Comparison of ENCODE assay signal across 8 cellular contexts in genomic region chr10:119351240-119351639, GRCh38.
DNase-seq lines count a peak whose midpoint lies in the region; ATAC-seq, FAIRE-seq and TF ChIP-seq lines count a peak whose summit lies in the region.
"Not testable (repeated sequence)": the region's sequence is repeated elsewhere in the genome, so short reads cannot be mapped to it uniquely, and the experiment has no call there.

No MANE protein-coding gene starts in this region.

- H3K9me3 Mint-ChIP-seq in activated naive CD4-positive, alpha-beta T cell treated with anti-CD3 and anti-CD28 coated beads, Interleukin-2, amount 50 U/mL, for 72 hours, result peaks cover 24 to 27% of the 10 kb centered on the region in 2 donors

- TF ChIP-seq RAD21 in A549 (conservative IDR thresholded peaks at IDR 0.05 in 1 of 2, IDR thresholded peaks at IDR 0.05 in 1 of 2), result not testable (repeated sequence)

- POLR2A ChIA-PET in A549 (lab: Yijun Ruan, JAX), result not testable (repeated sequence)

- not testable (repeated sequence) for H3K27ac Mint-ChIP-seq in activated naive CD4-positive, alpha-beta T cell treated with anti-CD3 and anti-CD28 coated beads, Interleukin-2, amount 50 U/mL, for 72 hours

- H3K27me3 ChIP-seq in gastroesophageal sphincter, right atrium auricular region, upper lobe of right lung: not testable (repeated sequence)

- H3K27ac ChIP-seq in A549, result not testable (repeated sequence)
- H3K27ac ChIP-seq in gastroesophageal sphincter (peak overlapping the region in 3 of 4 donors; percentile 48 to 73 (median 69)), right atrium auricular region (peak overlapping the region; percentile 65 to 69), upper lobe of right lung (peak overlapping the region; percentile 68)

- H3K4me1 ChIP-seq in A549, result not testable (repeated sequence)
- H3K4me1 ChIP-seq in gastroesophageal sphincter (peaks cover 0 to 52% (median 23%) of the 10 kb centered on the region in 3 donors), right atrium auricular region (peaks cover 0 to 62% of the 10 kb centered on the region in 2 donors), upper lobe of right lung (peaks cover 34% of the 10 kb centered on the region)

- H3K36me3 ChIP-seq in gastroesophageal sphincter, right atrium auricular region, upper lobe of right lung: not testable (repeated sequence)

- CTCF ChIA-PET in A549 (lab: Yijun Ruan, JAX), result interaction anchor here (0.8 to 1.5 kb wide), 4 partner anchors 12 to 144 kb away, joined by 3 to 5 read pairs (median 3); partner anchors contain the start of gene GRK5

- H3K9me3 ChIP-seq in A549, result peaks cover 20% of the 10 kb centered on the region
- H3K9me3 ChIP-seq in gastroesophageal sphincter, right atrium auricular region, upper lobe of right lung: not testable (repeated sequence)

- TF ChIP-seq EP300 in A549 (IDR thresholded peaks at IDR 0.05); gastroesophageal sphincter (IDR thresholded peaks at IDR 0.05): not testable (repeated sequence)

- DNase-seq in A549 (ENCODE audit: low read depth in 1 of 2, low spot score in 1 of 2); activated naive CD4-positive, alpha-beta T cell treated with anti-CD3 and anti-CD28 coated beads, Interleukin-2, amount 50 U/mL, for 72 hours (ENCODE audit: low spot score in 2 of 2); right atrium auricular region (ENCODE audit: low spot score); upper lobe of right lung: not testable (repeated sequence)
- peak; percentile 9 for DNase-seq in activated CD4-positive, alpha-beta T cell treated with anti-CD3 and anti-CD28 coated beads, Interleukin-2, amount 50 U/mL, for 48 hours
- DNase-seq in posterior vena cava (ENCODE audit: low spot score), result peak; percentile 6
- DNase-seq in stimulated activated CD8-positive, alpha-beta memory T cell treated with anti-CD3 and anti-CD28 coated beads, Interleukin-4, amount 100 ng/mL, for 48 hours, result peak; percentile 41

- not testable (repeated sequence) for H3K4me3 ChIP-seq in A549, gastroesophageal sphincter, right atrium auricular region, upper lobe of right lung

- 88% methylated on average over 5 of the region's 5 CpGs for WGBS in A549 (ENCODE audit: missing lambda C conversion rate)
- WGBS in gastroesophageal sphincter (ENCODE audit: low coverage in 1 of 2), 2 donors, result 83 to 88% methylated on average over 4 to 5 of the region's 5 CpGs

- FAIRE-seq in A549 (lab: Jason Lieb, UNC), result not testable (repeated sequence)

- H3K36me3 Mint-ChIP-seq in activated naive CD4-positive, alpha-beta T cell treated with anti-CD3 and anti-CD28 coated beads, Interleukin-2, amount 50 U/mL, for 72 hours, result peaks cover 59 to 62% of the 10 kb centered on the region in 2 donors

- TF ChIP-seq CTCF in A549 (IDR thresholded peaks at IDR 0.05); gastroesophageal sphincter (IDR thresholded peaks at IDR 0.05); right atrium auricular region (IDR thresholded peaks at IDR 0.05); upper lobe of right lung (IDR thresholded peaks at IDR 0.05): not testable (repeated sequence)

- TF ChIP-seq POLR2A in A549 (IDR thresholded peaks at IDR 0.05; ENCODE audit: low read length); gastroesophageal sphincter (IDR thresholded peaks at IDR 0.05): not testable (repeated sequence)

- H3K4me2 ChIP-seq in A549, result not testable (repeated sequence)

- intact Hi-C loops in posterior vena cava (cut with DNase I); upper lobe of right lung (cut with DNase I): not testable (repeated sequence)

- ATAC-seq in A549, gastroesophageal sphincter, upper lobe of right lung: not testable (repeated sequence)
- ATAC-seq in activated naive CD4-positive, alpha-beta T cell treated with anti-CD3 and anti-CD28 coated beads, Interleukin-2, amount 50 U/mL, for 72 hours, result peak; percentile 18 to 75

TF ChIP-seq in A549, 52 proteins besides CTCF, POLR2A, EP300 and RAD21:
- peak; percentile 36 for TF ChIP-seq ZFP36 (IDR thresholded peaks at IDR 0.05; ENCODE audit: borderline replicate concordance, partially characterized antibody)
